2 cellular contexts compared by ENCODE assay signal in genomic region chr14:21081521-21082184, GRCh38.
TF ChIP-seq lines count a peak whose summit lies in the region.

No MANE protein-coding gene starts in this region.

TF ChIP-seq in HepG2, 621 proteins besides CTCF, POLR2A, EP300 and RAD21 (continues in another document):
- TF ChIP-seq ZNF10 (CRISPR knock-in tag; IDR thresholded peaks at IDR 0.05; ENCODE audit: borderline replicate concordance, low read depth) (no peak), ZFP91 (CRISPR knock-in tag; IDR thresholded peaks at IDR 0.05; ENCODE audit: borderline replicate concordance) (peak; percentile 34; the same call in 1 of the 2 replicates), ZNF777 (CRISPR knock-in tag; IDR thresholded peaks at IDR 0.05) (no peak), ZBTB44 (CRISPR knock-in tag; IDR thresholded peaks at IDR 0.05) (no peak), YEATS2 (CRISPR knock-in tag; IDR thresholded peaks at IDR 0.05; ENCODE audit: borderline replicate concordance) (no peak), AGO2 (optimal IDR thresholded peaks at IDR 0.05; ENCODE audit: low read depth, low read length) (peak; percentile 91), ZBTB38 (CRISPR knock-in tag; IDR thresholded peaks at IDR 0.05) (no peak), RBFOX2 (IDR thresholded peaks at IDR 0.05; ENCODE audit: low read depth, low read length) (peak; percentile 65), DZIP1 (CRISPR knock-in tag; IDR thresholded peaks at IDR 0.05) (no peak)
- TF ChIP-seq, protein P1, sequence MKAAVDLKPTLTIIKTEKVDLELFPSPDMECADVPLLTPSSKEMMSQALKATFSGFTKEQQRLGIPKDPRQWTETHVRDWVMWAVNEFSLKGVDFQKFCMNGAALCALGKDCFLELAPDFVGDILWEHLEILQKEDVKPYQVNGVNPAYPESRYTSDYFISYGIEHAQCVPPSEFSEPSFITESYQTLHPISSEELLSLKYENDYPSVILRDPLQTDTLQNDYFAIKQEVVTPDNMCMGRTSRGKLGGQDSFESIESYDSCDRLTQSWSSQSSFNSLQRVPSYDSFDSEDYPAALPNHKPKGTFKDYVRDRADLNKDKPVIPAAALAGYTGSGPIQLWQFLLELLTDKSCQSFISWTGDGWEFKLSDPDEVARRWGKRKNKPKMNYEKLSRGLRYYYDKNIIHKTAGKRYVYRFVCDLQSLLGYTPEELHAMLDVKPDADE (CRISPR knock-in tag; IDR thresholded peaks at IDR 0.05), result no peak
- TF ChIP-seq, protein P2, sequence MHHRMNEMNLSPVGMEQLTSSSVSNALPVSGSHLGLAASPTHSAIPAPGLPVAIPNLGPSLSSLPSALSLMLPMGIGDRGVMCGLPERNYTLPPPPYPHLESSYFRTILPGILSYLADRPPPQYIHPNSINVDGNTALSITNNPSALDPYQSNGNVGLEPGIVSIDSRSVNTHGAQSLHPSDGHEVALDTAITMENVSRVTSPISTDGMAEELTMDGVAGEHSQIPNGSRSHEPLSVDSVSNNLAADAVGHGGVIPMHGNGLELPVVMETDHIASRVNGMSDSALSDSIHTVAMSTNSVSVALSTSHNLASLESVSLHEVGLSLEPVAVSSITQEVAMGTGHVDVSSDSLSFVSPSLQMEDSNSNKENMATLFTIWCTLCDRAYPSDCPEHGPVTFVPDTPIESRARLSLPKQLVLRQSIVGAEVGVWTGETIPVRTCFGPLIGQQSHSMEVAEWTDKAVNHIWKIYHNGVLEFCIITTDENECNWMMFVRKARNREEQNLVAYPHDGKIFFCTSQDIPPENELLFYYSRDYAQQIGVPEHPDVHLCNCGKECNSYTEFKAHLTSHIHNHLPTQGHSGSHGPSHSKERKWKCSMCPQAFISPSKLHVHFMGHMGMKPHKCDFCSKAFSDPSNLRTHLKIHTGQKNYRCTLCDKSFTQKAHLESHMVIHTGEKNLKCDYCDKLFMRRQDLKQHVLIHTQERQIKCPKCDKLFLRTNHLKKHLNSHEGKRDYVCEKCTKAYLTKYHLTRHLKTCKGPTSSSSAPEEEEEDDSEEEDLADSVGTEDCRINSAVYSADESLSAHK (CRISPR knock-in tag; IDR thresholded peaks at IDR 0.05; ENCODE audit: borderline replicate concordance), result no peak

TF ChIP-seq in HEK293, 187 proteins besides CTCF, POLR2A, EP300 and RAD21:
- TF ChIP-seq, protein P2 (tag by site-specific recombination; IDR thresholded peaks at IDR 0.05), result no peak
- TF ChIP-seq GLIS1 (tag by site-specific recombination; IDR thresholded peaks at IDR 0.05), result 0 out of 2 replicates have a peak, but pooled peaks have one; percentile 22
